Comparison of ENCODE assay signal across 1 cellular context in genomic region chr22:19271273-19271855, GRCh38.
TF ChIP-seq lines count a peak whose summit lies in the region.

No MANE protein-coding gene starts in this region.

TF ChIP-seq in GM23338, 12 proteins besides CTCF, POLR2A, EP300 and RAD21 (continued from another document):
- TF ChIP-seq REST (IDR thresholded peaks at IDR 0.05; ENCODE audit: unreplicated experiment) (no peak), ETS1 (IDR thresholded peaks at IDR 0.05) (no peak)
